ENCODE assay signal across 30 cellular contexts in genomic region chrX:153960786-153961185, GRCh38.
"Had no signal": no experiment of that assay in that cellular context is flagged by ENCODE, and none has a peak within 500 bp of the region (broad histone marks: within the 10 kb centered on the region; RNA-seq: fewer than 3 reads in every experiment).

No MANE protein-coding gene starts in this region.

- H3K4me1 Mint-ChIP-seq: central memory CD8-positive, alpha-beta T cell had no signal

- H3K27me3 Mint-ChIP-seq: activated CD4-positive, alpha-beta memory T cell treated with anti-CD3 and anti-CD28 coated beads for 36 hours; activated CD4-positive, alpha-beta T cell treated with anti-CD3 and anti-CD28 coated beads for 36 hours; activated CD4-positive, alpha-beta T cell treated with anti-CD3 and anti-CD28 coated beads, Interleukin-2, amount 10 ng/mL, durations not matched to agents 24 days and 14 days; activated naive CD4-positive, alpha-beta T cell treated with anti-CD3 and anti-CD28 coated beads, Interleukin-2, amount 50 U/mL, for 24 hours; activated naive CD8-positive, alpha-beta T cell treated with anti-CD3 and anti-CD28 coated beads for 36 hours; activated naive CD8-positive, alpha-beta T cell treated with anti-CD3 and anti-CD28 coated beads, Interleukin-2, amount 50 U/mL, for 24 hours; central memory CD8-positive, alpha-beta T cell; effector memory CD8-positive, alpha-beta T cell had no signal

- DNase-seq: activated CD4-positive, alpha-beta memory T cell treated with anti-CD3 and anti-CD28 coated beads for 36 hours; activated CD4-positive, alpha-beta T cell treated with anti-CD3 and anti-CD28 coated beads for 36 hours; activated CD4-positive, alpha-beta T cell treated with anti-CD3 and anti-CD28 coated beads, Interleukin-2, amount 10 ng/mL, durations not matched to agents 24 days and 14 days; activated CD4-positive, CD25-positive, alpha-beta regulatory T cell; activated CD4-positive, CD25-positive, alpha-beta regulatory T cell treated with anti-CD3 and anti-CD28 coated beads, Interleukin-2, amount 50 U/mL, for 72 hours; activated CD8-positive, alpha-beta T cell treated with anti-CD3 and anti-CD28 coated beads, Interleukin-2, amount 10 ng/mL, durations not matched to agents 7 days and 5 days; activated gamma-delta T cell; activated naive CD4-positive, alpha-beta T cell treated with Interleukin-2 at 50 U/mL for 16 hours; activated naive CD8-positive, alpha-beta T cell treated with anti-CD3 and anti-CD28 coated beads for 36 hours; activated naive CD8-positive, alpha-beta T cell treated with anti-CD3 and anti-CD28 coated beads, Interleukin-2, amount 50 U/mL, for 24 hours; activated T-cell treated with anti-CD3 and anti-CD28 coated beads, Interleukin-2, amount 50 U/mL, for 48 hours; adrenal gland; amygdala; body of pancreas; cortex of kidney; dermis blood vessel endothelial cell; effector CD4-positive, alpha-beta T cell; effector memory CD8-positive, alpha-beta T cell; erythroblast; foreskin keratinocyte; gastrocnemius medialis; glutamatergic neuron; T-helper 1 cell; T-helper 2 cell had no signal

- H3K9me3 Mint-ChIP-seq: activated CD4-positive, alpha-beta memory T cell treated with anti-CD3 and anti-CD28 coated beads for 36 hours; activated CD4-positive, alpha-beta T cell treated with anti-CD3 and anti-CD28 coated beads, Interleukin-2, amount 10 ng/mL, durations not matched to agents 24 days and 14 days; activated naive CD4-positive, alpha-beta T cell treated with anti-CD3 and anti-CD28 coated beads, Interleukin-2, amount 50 U/mL, for 24 hours; activated naive CD8-positive, alpha-beta T cell treated with anti-CD3 and anti-CD28 coated beads for 36 hours; activated naive CD8-positive, alpha-beta T cell treated with anti-CD3 and anti-CD28 coated beads, Interleukin-2, amount 50 U/mL, for 24 hours; central memory CD8-positive, alpha-beta T cell; effector memory CD8-positive, alpha-beta T cell had no signal

- H3K9me3 ChIP-seq: adrenal gland, body of pancreas, breast epithelium, esophagus muscularis mucosa, gastrocnemius medialis, heart left ventricle had no signal

- H3K4me1 ChIP-seq: breast epithelium, foreskin keratinocyte had no signal

- H3K27ac Mint-ChIP-seq: activated CD4-positive, alpha-beta memory T cell treated with anti-CD3 and anti-CD28 coated beads for 36 hours; activated CD4-positive, alpha-beta T cell treated with anti-CD3 and anti-CD28 coated beads for 36 hours; activated CD4-positive, alpha-beta T cell treated with anti-CD3 and anti-CD28 coated beads, Interleukin-2, amount 10 ng/mL, durations not matched to agents 24 days and 14 days; activated CD8-positive, alpha-beta T cell treated with anti-CD3 and anti-CD28 coated beads, Interleukin-2, amount 10 ng/mL, durations not matched to agents 7 days and 5 days; activated naive CD4-positive, alpha-beta T cell treated with anti-CD3 and anti-CD28 coated beads, Interleukin-2, amount 50 U/mL, for 24 hours; activated naive CD8-positive, alpha-beta T cell treated with anti-CD3 and anti-CD28 coated beads for 36 hours; activated naive CD8-positive, alpha-beta T cell treated with anti-CD3 and anti-CD28 coated beads, Interleukin-2, amount 50 U/mL, for 24 hours; effector memory CD8-positive, alpha-beta T cell had no signal

- ATAC-seq: activated CD4-positive, alpha-beta T cell treated with anti-CD3 and anti-CD28 coated beads for 36 hours; activated CD8-positive, alpha-beta T cell treated with anti-CD3 and anti-CD28 coated beads, Interleukin-2, amount 10 ng/mL, durations not matched to agents 7 days and 5 days; activated naive CD8-positive, alpha-beta T cell treated with anti-CD3 and anti-CD28 coated beads, Interleukin-2, amount 50 U/mL, for 24 hours; body of pancreas; effector memory CD8-positive, alpha-beta T cell; foreskin keratinocyte; gastrocnemius medialis; heart left ventricle had no signal

- H3K36me3 ChIP-seq: breast epithelium, cardiac muscle cell had no signal

- H3K36me3 Mint-ChIP-seq: activated naive CD4-positive, alpha-beta T cell treated with anti-CD3 and anti-CD28 coated beads, Interleukin-2, amount 50 U/mL, for 24 hours had no signal

- H3K4me3 Mint-ChIP-seq: activated CD4-positive, alpha-beta memory T cell treated with anti-CD3 and anti-CD28 coated beads for 36 hours; activated CD4-positive, alpha-beta T cell treated with anti-CD3 and anti-CD28 coated beads for 36 hours; activated CD4-positive, alpha-beta T cell treated with anti-CD3 and anti-CD28 coated beads, Interleukin-2, amount 10 ng/mL, durations not matched to agents 24 days and 14 days; activated CD8-positive, alpha-beta T cell treated with anti-CD3 and anti-CD28 coated beads, Interleukin-2, amount 10 ng/mL, durations not matched to agents 7 days and 5 days; activated naive CD4-positive, alpha-beta T cell treated with anti-CD3 and anti-CD28 coated beads, Interleukin-2, amount 50 U/mL, for 24 hours; activated naive CD8-positive, alpha-beta T cell treated with anti-CD3 and anti-CD28 coated beads for 36 hours; activated naive CD8-positive, alpha-beta T cell treated with anti-CD3 and anti-CD28 coated beads, Interleukin-2, amount 50 U/mL, for 24 hours; central memory CD8-positive, alpha-beta T cell; effector memory CD8-positive, alpha-beta T cell had no signal

- H3K27ac ChIP-seq: adrenal gland, body of pancreas, cardiac muscle cell, foreskin keratinocyte, gastrocnemius medialis, heart left ventricle had no signal

- H3K4me3 ChIP-seq: adrenal gland, body of pancreas, breast epithelium, cardiac muscle cell, esophagus muscularis mucosa, gastrocnemius medialis, heart left ventricle had no signal

- H3K27me3 ChIP-seq: adrenal gland, body of pancreas, cardiac muscle cell, esophagus muscularis mucosa, foreskin keratinocyte, gastrocnemius medialis, heart left ventricle had no signal
